In the genomic region with DNA sequence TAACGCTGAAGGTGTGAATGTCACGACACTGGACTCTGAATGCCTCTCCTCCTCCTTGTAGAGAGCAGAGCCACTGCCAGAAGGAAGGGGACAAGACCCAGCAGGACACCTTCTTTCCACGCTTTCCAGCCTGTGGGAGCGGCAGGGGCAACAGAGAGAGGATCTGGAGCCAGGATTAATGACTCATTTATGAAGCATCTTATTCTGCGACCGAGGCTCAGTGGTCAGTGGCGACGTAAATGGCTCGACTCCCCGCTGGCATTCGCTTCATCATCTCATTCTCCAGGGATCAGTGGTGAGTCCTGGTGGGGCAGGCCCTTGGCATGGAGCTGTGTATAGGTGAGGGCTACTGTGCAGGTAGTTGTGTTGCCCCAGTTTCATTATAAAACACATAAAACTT, we compare ENCODE assay signal across 14 cellular contexts. TPM values are rescaled to one million over a fixed set of nuclear protein-coding genes. Genes with fewer than 3 reads are reported as not detected.
DNase-seq lines count a peak whose midpoint lies in the region; ATAC-seq and TF ChIP-seq lines count a peak whose summit lies in the region.
"Had no signal": no experiment of that assay in that cellular context is flagged by ENCODE, and none has a peak within 500 bp of the region (broad histone marks: within the 10 kb centered on the region; RNA-seq: fewer than 3 reads in every experiment).

No MANE protein-coding gene starts in this region.

- ATAC-seq in lower lobe of right lung (no peak), GM21447 (IDR thresholded peaks at IDR 0.05; ENCODE audit: unreplicated experiment) (no peak)

- H3K9me3 ChIP-seq in lower lobe of right lung: no peaks in the 10 kb centered on the region
- H3K9me3 ChIP-seq: esophagus muscularis mucosa, suprapubic skin had no signal

- H3K27ac ChIP-seq in VCaP: peak overlapping the region; percentile 97; the same call in 1 of the 2 replicates
- H3K27ac ChIP-seq in lower lobe of right lung: no peak overlapping the region
- H3K27ac ChIP-seq: cardiac muscle cell, esophagus muscularis mucosa, suprapubic skin had no signal

- DNase-seq in HT1080 (ENCODE audit: low read depth) (peak; percentile 86), fibroblast of villous mesenchyme (ENCODE audit: low read depth) (peak; percentile 40), smooth muscle cell of the brain vasculature (ENCODE audit: low read depth, low spot score) (peak; percentile 66), lower lobe of right lung (no peak), GM19240 (ENCODE audit: insufficient read length, low spot score) (no peak)
- no peak for DNase-seq in activated CD8-positive, alpha-beta memory T cell treated with anti-CD3 and anti-CD28 coated beads for 24 hours
- DNase-seq: activated T-cell treated with anti-CD3 and anti-CD28 coated beads for 4 hours, NCI-H1105 treated with DMSO at 0.1 percent for 48 hours, NCI-H524 had no signal

- no peak overlapping the region for H3K4me3 ChIP-seq in fibroblast of villous mesenchyme (ENCODE audit: low read depth, low read length)
- H3K4me3 ChIP-seq in lower lobe of right lung: no peak overlapping the region
- H3K4me3 ChIP-seq: cardiac muscle cell, esophagus muscularis mucosa, suprapubic skin had no signal

- H3K27me3 ChIP-seq in lower lobe of right lung (ENCODE audit: low read depth): no peaks in the 10 kb centered on the region
- H3K27me3 ChIP-seq: esophagus muscularis mucosa, suprapubic skin had no signal

- intact Hi-C loops in lower lobe of right lung (cut with DNase I): no loop called here

- TF ChIP-seq CTCF in VCaP (conservative IDR thresholded peaks at IDR 0.05) (no peak), fibroblast of villous mesenchyme (IDR thresholded peaks at IDR 0.05; ENCODE audit: insufficient read depth, low read depth, low read length) (no peak), lower lobe of right lung (IDR thresholded peaks at IDR 0.05) (no peak)

- peaks cover 48% of the 10 kb centered on the region for H3K36me3 ChIP-seq in lower lobe of right lung
- H3K36me3 ChIP-seq: cardiac muscle cell had no signal

- peaks cover 35% of the 10 kb centered on the region for H3K4me1 ChIP-seq in lower lobe of right lung

RNA-seq across cellular contexts. Expression of a gene that starts 4.6 kb away (rescaled TPM):
- 3.2 and 5.9 TPM in 2 replicates for total RNA-seq in HT1080 (2014; rRNA removed; shearing (Covaris generic))
- polyA plus RNA-seq in HT1080 (2015; cell fraction: cytosol; rRNA removed): 3.2 and 3.7 TPM in 2 replicates
- 3.4 and 7.4 TPM in 2 replicates for polyA plus RNA-seq in HT1080 (2015; cell fraction: nucleus; rRNA removed)
- total RNA-seq in fibroblast of villous mesenchyme (0.97 and 1.7 TPM in 2 replicates), lower lobe of right lung (28.9 TPM)

RNA-seq across cellular contexts. Expression of a gene that starts 22.2 kb away (rescaled TPM):
- not detected in 2 replicates for total RNA-seq in HT1080 (2014; rRNA removed; shearing (Covaris generic))
- polyA plus RNA-seq in HT1080 (2015; cell fraction: cytosol; rRNA removed): not detected in 2 replicates
- polyA plus RNA-seq in HT1080 (2015; cell fraction: nucleus; rRNA removed): not detected in 2 replicates
- total RNA-seq in fibroblast of villous mesenchyme (not detected in 2 replicates), lower lobe of right lung (18.1 TPM)

Comparison
In these comparisons a context has a peak if more than half of its experiments do, and no peak if none do; other contexts are left out.
1. DNase-seq: peak in HT1080 (single experiment), fibroblast of villous mesenchyme (single experiment) and smooth muscle cell of the brain vasculature (single experiment); none in lower lobe of right lung (single experiment), GM19240 (single experiment) and activated CD8-positive, alpha-beta memory T cell treated with anti-CD3 and anti-CD28 coated beads for 24 hours (single experiment).
2. RNA of a gene that starts 22.2 kb away (total RNA-seq): 18.1 TPM in lower lobe of right lung (single experiment); not detected in HT1080 and not detected in fibroblast of villous mesenchyme; every median in the first group is over 10 times any median in the second.